ENCODE assay signal across 17 cellular contexts in genomic region chr9:128629136-128629535, GRCh38. TPM values are rescaled to one million over a fixed set of nuclear protein-coding genes. Genes with fewer than 3 reads are reported as not detected.
DNase-seq lines count a peak whose midpoint lies in the region; ATAC-seq, FAIRE-seq and TF ChIP-seq lines count a peak whose summit lies in the region.
"Had no signal": no experiment of that assay in that cellular context is flagged by ENCODE, and none has a peak within 500 bp of the region (broad histone marks: within the 10 kb centered on the region; RNA-seq: fewer than 3 reads in every experiment).

No MANE protein-coding gene starts in this region.

- peak overlapping the region; percentile 2 for H3K27ac Mint-ChIP-seq in activated T-cell treated with anti-CD3 and anti-CD28 coated beads, Interleukin-2, amount 50 U/mL, for 72 hours

- no peak overlapping the region for H3K9ac ChIP-seq in SK-N-MC (ENCODE audit: insufficient read length)

- H3K4me3 ChIP-seq in SK-N-MC (no peak overlapping the region), right cardiac atrium (ENCODE audit: low read length) (no peak overlapping the region), spleen (no peak overlapping the region)
- H3K4me3 ChIP-seq: Peyer's patch, prostate gland had no signal

- no peak overlapping the region for H3K4me3 Mint-ChIP-seq in activated T-cell treated with anti-CD3 and anti-CD28 coated beads, Interleukin-2, amount 50 U/mL, for 72 hours
- H3K4me3 Mint-ChIP-seq: CD4-positive, alpha-beta memory T cell had no signal

- 90% methylated on average over 10 of the region's 10 CpGs for WGBS in right cardiac atrium
- 91 to 97% (median 95%) methylated on average over 10 of the region's 10 CpGs for WGBS in spleen, 5 donors

- peaks cover 3% of the 10 kb centered on the region for H3K4me1 ChIP-seq in right cardiac atrium (ENCODE audit: control insufficient read depth, insufficient read depth, low read length)
- H3K4me1 ChIP-seq in spleen = peaks cover 0 to 47% (median 26%) of the 10 kb centered on the region in 6 donors
- H3K4me1 ChIP-seq: prostate gland had no signal

- no peak for DNase-seq in activated T-cell treated with anti-CD3 and anti-CD28 coated beads, Interleukin-2, amount 50 U/mL, for 72 hours
- no peak for DNase-seq in activated T-cell treated with anti-CD3 and anti-CD28 coated beads, Interleukin-2, amount 50 U/mL, for 48 hours
- no peak for DNase-seq in SK-N-MC (ENCODE audit: low read depth, low spot score)
- peak in 2 of 3 donors; percentile 28 to 54 for DNase-seq in right cardiac atrium
- DNase-seq in spleen = peak; percentile 33
- no peak for DNase-seq in D721Med (ENCODE audit: insufficient read length, low spot score)
- DNase-seq in mesenteric fat pad (ENCODE audit: low spot score) = no peak
- DNase-seq: CD4-positive, alpha-beta memory T cell; Kasumi-1; NCI-H1417; stimulated activated naive CD8-positive, alpha-beta T cell treated with anti-CD3 and anti-CD28 coated beads, Interleukin-15, Interleukin-2, amounts not matched to agents 100 U/mL and 50 U/mL, for 24 hours had no signal

- peaks cover 87% of the 10 kb centered on the region for H3K36me3 ChIP-seq in SK-N-MC (ENCODE audit: insufficient read depth, low read length)
- peaks cover 15 to 100% (median 100%) of the 10 kb centered on the region in 6 donors for H3K36me3 ChIP-seq in spleen

- ATAC-seq in activated T-cell treated with anti-CD3 and anti-CD28 coated beads, Interleukin-2, amount 50 U/mL, for 72 hours (replicated peaks in 1 of 2) = no peak
- ATAC-seq in right cardiac atrium (no peak), GM18867 (IDR thresholded peaks at IDR 0.05; ENCODE audit: unreplicated experiment) (no peak)
- ATAC-seq: stimulated activated naive CD8-positive, alpha-beta T cell treated with anti-CD3 and anti-CD28 coated beads, Interleukin-15, Interleukin-2, amounts not matched to agents 100 U/mL and 50 U/mL, for 24 hours had no signal

- FAIRE-seq in D721Med (lab: Jason Lieb, UNC) = no peak
- FAIRE-seq: colon, endothelial cell of umbilical vein, urothelium cell line had no signal

- intact Hi-C loops in right cardiac atrium (cut with DNase I) (no loop called here), spleen (cut with DNase I; ENCODE audit: low total_unique reads) (no loop called here)

- H3K27me3 Mint-ChIP-seq in activated T-cell treated with anti-CD3 and anti-CD28 coated beads, Interleukin-2, amount 50 U/mL, for 72 hours (ENCODE audit: low read depth) = no peaks in the 10 kb centered on the region
- H3K27me3 Mint-ChIP-seq: CD4-positive, alpha-beta memory T cell had no signal

- H3K27me3 ChIP-seq in right cardiac atrium (ENCODE audit: control insufficient read depth, insufficient read depth) = no peaks in the 10 kb centered on the region
- H3K27me3 ChIP-seq in spleen (replicated peaks in 1 of 7) = no peaks in the 10 kb centered on the region
- H3K27me3 ChIP-seq: Peyer's patch had no signal

- H3K4me1 Mint-ChIP-seq in activated T-cell treated with anti-CD3 and anti-CD28 coated beads, Interleukin-2, amount 50 U/mL, for 72 hours (ENCODE audit: low read depth) = no peaks in the 10 kb centered on the region
- H3K4me1 Mint-ChIP-seq: CD4-positive, alpha-beta memory T cell had no signal

- TF ChIP-seq CTCF in spleen (IDR thresholded peaks at IDR 0.05 in 8 of 11, conservative IDR thresholded peaks at IDR 0.05 in 3 of 11) = no peak
- no peak for TF ChIP-seq CTCF in D721Med (IDR thresholded peaks at IDR 0.05; ENCODE audit: insufficient read depth, missing control alignments)

- H3K36me3 Mint-ChIP-seq in activated T-cell treated with anti-CD3 and anti-CD28 coated beads, Interleukin-2, amount 50 U/mL, for 72 hours (ENCODE audit: insufficient read depth in 2 of 2) = peaks cover 9 to 21% of the 10 kb centered on the region in 2 donors

- TF ChIP-seq POLR2A in spleen (IDR thresholded peaks at IDR 0.05) = no peak

- no peaks in the 10 kb centered on the region for H3K9me3 ChIP-seq in SK-N-MC (ENCODE audit: low read depth, low read length)
- H3K9me3 ChIP-seq in right cardiac atrium (ENCODE audit: control insufficient read depth, low read length) = no peaks in the 10 kb centered on the region
- H3K9me3 ChIP-seq in spleen = no peaks in the 10 kb centered on the region
- H3K9me3 ChIP-seq: Peyer's patch, prostate gland had no signal

- H3K27ac ChIP-seq in SK-N-MC (0 out of 2 replicates have a peak overlapping the region, but pooled peaks have one; percentile 42), right cardiac atrium (ENCODE audit: low read length) (no peak overlapping the region), spleen (peak overlapping the region in 1 of 8 donors; percentile 3)
- H3K27ac ChIP-seq: Peyer's patch, prostate gland had no signal

- H3K9me3 Mint-ChIP-seq in activated T-cell treated with anti-CD3 and anti-CD28 coated beads, Interleukin-2, amount 50 U/mL, for 72 hours = no peaks in the 10 kb centered on the region

RNA-seq across cellular contexts. Expression of gene DYNC2I2, which starts 27.5 kb away (rescaled TPM):
- 10 to 100 TPM; 27.1 to 31.2 TPM for total RNA-seq in activated T-cell treated with anti-CD3 and anti-CD28 coated beads, Interleukin-2, amount 50 U/mL, for 72 hours
- total RNA-seq in right cardiac atrium = 10 to 100 TPM; 13.5 to 25.6 (median 18.5) TPM
- polyA plus RNA-seq in right cardiac atrium = 30.2 TPM
- total RNA-seq in spleen = 10 to 100 TPM; 19.0 to 38.0 (median 25.8) TPM
- polyA plus RNA-seq in spleen = 10 to 100 TPM; 40.6 to 61.6 (median 53.8) TPM
- 9.8 TPM for total RNA-seq in mesenteric fat pad

RNA-seq across cellular contexts. Expression of gene SET, which starts 59.9 kb away (rescaled TPM):
- total RNA-seq in activated T-cell treated with anti-CD3 and anti-CD28 coated beads, Interleukin-2, amount 50 U/mL, for 72 hours = 100 to 1,000 TPM; 448 to 582 TPM
- total RNA-seq in right cardiac atrium (100 to 1,000 TPM; 180 to 210 (median 191) TPM), spleen (100 to 1,000 TPM; 140 to 251 (median 216) TPM), mesenteric fat pad (197 TPM)
- polyA plus RNA-seq in right cardiac atrium (86.1 TPM), spleen (100 to 1,000 TPM; 127 to 159 (median 158) TPM)

Comparison
In these comparisons a context has a peak if more than half of its experiments do, and no peak if none do; other contexts are left out.
1. DNase-seq: peak in right cardiac atrium (2 of 3) and spleen (single experiment); none in activated T-cell treated with anti-CD3 and anti-CD28 coated beads, Interleukin-2, amount 50 U/mL, for 72 hours (0 of 2), activated T-cell treated with anti-CD3 and anti-CD28 coated beads, Interleukin-2, amount 50 U/mL, for 48 hours (0 of 2), SK-N-MC (single experiment), D721Med (single experiment) and mesenteric fat pad (single experiment).